ENCODE assay signal across 8 cellular contexts in the genomic region with DNA sequence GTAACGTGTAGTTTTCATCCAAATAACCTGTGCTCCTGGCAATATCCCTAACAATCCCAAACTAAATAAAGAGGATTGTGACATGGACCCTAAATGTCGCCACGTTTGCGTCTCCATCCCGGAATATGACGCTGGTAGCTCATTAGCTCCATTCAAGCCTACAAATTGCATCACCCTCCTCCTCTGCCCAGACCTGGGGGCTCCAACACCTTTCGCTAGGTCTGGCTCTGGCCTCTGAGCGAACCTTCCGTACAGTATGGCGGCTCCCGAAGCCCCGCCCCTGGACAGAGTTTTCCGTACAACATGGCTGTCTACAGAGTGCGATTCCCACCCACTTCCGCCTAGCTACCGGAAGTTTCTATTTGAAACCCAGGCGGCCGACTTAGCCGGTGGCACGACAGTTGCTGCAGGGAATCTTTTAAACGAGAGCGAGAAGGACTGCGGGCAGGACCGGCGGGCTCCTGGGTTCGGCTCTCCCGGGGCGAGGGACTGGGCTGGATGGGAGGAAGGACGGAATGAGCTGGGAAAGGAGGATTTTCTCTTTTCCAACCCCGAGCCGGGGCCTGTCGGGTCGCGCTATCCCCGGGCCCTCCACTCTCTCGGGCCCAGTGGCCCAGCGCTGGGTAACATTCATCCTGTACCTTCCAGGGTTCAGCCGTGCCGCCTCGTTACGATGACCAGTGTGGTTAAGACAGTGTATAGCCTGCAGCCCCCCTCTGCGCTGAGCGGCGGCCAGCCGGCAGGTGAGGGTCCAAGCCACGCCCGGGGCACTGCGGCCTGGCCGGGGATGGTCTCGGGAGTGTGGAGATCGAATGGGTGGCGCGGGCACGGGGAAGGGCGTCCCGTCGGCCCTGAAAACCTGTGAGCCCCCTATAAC. TPM values are rescaled to one million over a fixed set of nuclear protein-coding genes. Genes with fewer than 3 reads are reported as not detected.
DNase-seq lines count a peak whose midpoint lies in the region; ATAC-seq and TF ChIP-seq lines count a peak whose summit lies in the region.

A gene with protein sequence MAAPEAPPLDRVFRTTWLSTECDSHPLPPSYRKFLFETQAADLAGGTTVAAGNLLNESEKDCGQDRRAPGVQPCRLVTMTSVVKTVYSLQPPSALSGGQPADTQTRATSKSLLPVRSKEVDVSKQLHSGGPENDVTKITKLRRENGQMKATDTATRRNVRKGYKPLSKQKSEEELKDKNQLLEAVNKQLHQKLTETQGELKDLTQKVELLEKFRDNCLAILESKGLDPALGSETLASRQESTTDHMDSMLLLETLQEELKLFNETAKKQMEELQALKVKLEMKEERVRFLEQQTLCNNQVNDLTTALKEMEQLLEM (plus strand): TSS at position 142 of the 877 bp plus-strand sequence. CDS start 115 bp downstream, at position 257.

- ATAC-seq in HG02610 (IDR thresholded peaks at IDR 0.05; ENCODE audit: unreplicated experiment): peak; percentile 97
- ATAC-seq in SK-N-SH treated with all-trans-retinoic acid at 6 μM for 48 hours: peak; percentile 98
- ATAC-seq in omental fat pad (ENCODE audit: low FRiP score): peak; percentile 93

- TF ChIP-seq CTCF in omental fat pad (IDR thresholded peaks at IDR 0.05): no peak

- DNase-seq in NCI-H1092 treated with DMSO at 0.1 percent for 48 hours (lab: John Stamatoyannopoulos, UW) (peak; percentile 84), glomerular visceral epithelial cell (ENCODE audit: extremely low spot score) (peak; percentile 93), omental fat pad (ENCODE audit: low spot score) (peak; percentile 78)
- peak; percentile 93 for DNase-seq in activated naive CD4-positive, alpha-beta T cell treated with anti-CD3 and anti-CD28 coated beads, Interleukin-2, amount 50 U/mL, for 16 hours

- H3K27ac ChIP-seq in temporal lobe (ENCODE audit: low read depth, low read length): no peak within 1 kb of the TSS

- peak within 1 kb of the TSS; percentile 87 for H3K4me3 ChIP-seq in GM08714 (ENCODE audit: low read length)

TF ChIP-seq in SK-N-SH treated with all-trans-retinoic acid at 6 μM for 48 hours, 23 proteins besides CTCF, POLR2A, EP300 and RAD21:
- TF ChIP-seq ESRRG (CRISPR knock-in tag; IDR thresholded peaks at IDR 0.05): no peak
- no peak for TF ChIP-seq SNAI2 (CRISPR knock-in tag; IDR thresholded peaks at IDR 0.05)
- TF ChIP-seq TSHZ2 (CRISPR knock-in tag; IDR thresholded peaks at IDR 0.05): 0 out of 2 replicates have a peak, but pooled peaks have one; percentile 36
- TF ChIP-seq ZC3H10 (CRISPR knock-in tag; IDR thresholded peaks at IDR 0.05): no peak

RNA-seq across cellular contexts. Expression of the gene that starts here (rescaled TPM):
- total RNA-seq in omental fat pad (10 to 100 TPM in 2 of 4 donors, 1 to 10 TPM in 2; 5.8 to 16.0 (median 11.9) TPM), temporal lobe (15.0 TPM)
